ENCODE assay signal across 24 cellular contexts in genomic region chr6:122238861-122239260, GRCh38.
DNase-seq lines count a peak whose midpoint lies in the region; ATAC-seq, FAIRE-seq and TF ChIP-seq lines count a peak whose summit lies in the region.
"Had no signal": no experiment of that assay in that cellular context is flagged by ENCODE, and none has a peak within 500 bp of the region (broad histone marks: within the 10 kb centered on the region; RNA-seq: fewer than 3 reads in every experiment).

No MANE protein-coding gene starts in this region.

- in situ Hi-C loops in HepG2 (cut with HindIII; ENCODE audit: extremely low pct_ligation_motif_present, low pct_unique_long_range_greater_than_20kb) (no loop called here), K562 (cut with MboI) (no loop called here)

- no peak for TF ChIP-seq RAD21 in HepG2 (CRISPR knock-in tag; IDR thresholded peaks at IDR 0.05)
- no peak for TF ChIP-seq RAD21 in K562 (CRISPR knock-in tag; conservative IDR thresholded peaks at IDR 0.05 in 1 of 2, IDR thresholded peaks at IDR 0.05 in 1 of 2)

- no peak for FAIRE-seq in HepG2 (lab: Jason Lieb, UNC)
- FAIRE-seq in K562 (lab: Jason Lieb, UNC): no peak
- FAIRE-seq: GM12878, GM12892, GM18507 had no signal

- no peak for TF ChIP-seq POLR2A in HepG2 (IDR thresholded peaks at IDR 0.05; ENCODE audit: insufficient read depth in 1 of 2, low read depth in 2 of 2, low read length in 2 of 2)
- no peak for TF ChIP-seq POLR2A in right lobe of liver (IDR thresholded peaks at IDR 0.05)
- TF ChIP-seq POLR2A in K562 (conservative IDR thresholded peaks at IDR 0.05): no peak
- TF ChIP-seq POLR2A in prostate gland (IDR thresholded peaks at IDR 0.05): no peak

- H3K4me2 ChIP-seq in HepG2 (ENCODE audit: low read depth, low read length) (no peak overlapping the region), K562 (ENCODE audit: insufficient read depth, low read length) (no peak overlapping the region)
- H3K4me2 ChIP-seq: BLaER1 had no signal

- H3K27ac ChIP-seq in HepG2 (ENCODE audit: extremely low read length, insufficient read depth, low read length): no peak overlapping the region
- no peak overlapping the region for H3K27ac ChIP-seq in right lobe of liver
- no peak overlapping the region for H3K27ac ChIP-seq in K562 (ENCODE audit: extremely low read depth, low read depth, low read length)
- no peak overlapping the region for H3K27ac ChIP-seq in prostate gland
- H3K27ac ChIP-seq: 22Rv1, BLaER1 had no signal

- H3K9ac ChIP-seq in HepG2 (ENCODE audit: insufficient read depth, low read depth, low read length) (no peak overlapping the region), K562 (ENCODE audit: insufficient read depth in 1 of 2, low read depth in 2 of 2, low read length in 2 of 2) (no peak overlapping the region)
- H3K9ac ChIP-seq: BLaER1 had no signal

- H3K4me1 ChIP-seq in HepG2 (ENCODE audit: insufficient read depth, low read length) (no peaks in the 10 kb centered on the region), right lobe of liver (no peaks in the 10 kb centered on the region), K562 (replicated peaks in 1 of 2; ENCODE audit: control insufficient read depth in 2 of 2, insufficient read depth in 2 of 2, low read length in 2 of 2) (no peaks in the 10 kb centered on the region), prostate gland (replicated peaks) (no peaks in the 10 kb centered on the region)
- H3K4me1 ChIP-seq: BE2C, BLaER1 had no signal

- TF ChIP-seq EP300 in HepG2 (IDR thresholded peaks at IDR 0.05; ENCODE audit: low read depth in 2 of 2, low read length in 2 of 2) (no peak), HepG2 (CRISPR knock-in tag; IDR thresholded peaks at IDR 0.05; ENCODE audit: borderline replicate concordance) (no peak), K562 (IDR thresholded peaks at IDR 0.05; ENCODE audit: low read length) (no peak)

- H3K79me2 ChIP-seq in HepG2 (ENCODE audit: insufficient read depth, low read length) (no peaks in the 10 kb centered on the region), K562 (ENCODE audit: control insufficient read depth, insufficient read depth, low read length) (no peaks in the 10 kb centered on the region)

- H2AFZ ChIP-seq in HepG2 (ENCODE audit: low read length) (no peak overlapping the region), K562 (ENCODE audit: low read depth, low read length) (no peak overlapping the region)

- BruUV-seq in HepG2 (replicated peaks; lab: Mats Ljungman, UMichigan) (no TSS peak), K562 (replicated peaks; lab: Mats Ljungman, UMichigan) (no TSS peak)

- H3K9me1 ChIP-seq in K562 (ENCODE audit: control insufficient read depth, insufficient read depth, low read length): no peaks in the 10 kb centered on the region

- DNase-seq in HepG2 (ENCODE audit: low spot score): no peak
- DNase-seq in right lobe of liver: no peak
- no peak for DNase-seq in K562 (ENCODE audit: extremely low read depth in 1 of 4, low spot score in 3 of 4)
- no peak for DNase-seq in prostate gland (ENCODE audit: low spot score)
- DNase-seq: ACHN; BE2C; C1 segment of cervical spinal cord; CD4-positive, alpha-beta memory T cell; CD4-positive, CD25-positive, alpha-beta regulatory T cell; CD8-positive, alpha-beta memory T cell; COR-L47; DMS 273 treated with DMSO at 0.1 percent for 48 hours; DMS153; DMS53; DMS79; DND-41; EL; GDM1 had no signal

- peaks cover 11% of the 10 kb centered on the region; the same call in 1 of the 2 replicates for H3K9me3 ChIP-seq in HepG2 (ENCODE audit: low read length)
- no peaks in the 10 kb centered on the region for H3K9me3 ChIP-seq in right lobe of liver
- H3K9me3 ChIP-seq in K562 (replicated peaks; ENCODE audit: control insufficient read depth, insufficient read depth, low read depth, low read length): no peaks in the 10 kb centered on the region; the same call in 1 of the 2 replicates
- no peaks in the 10 kb centered on the region for H3K9me3 ChIP-seq in prostate gland
- H3K9me3 ChIP-seq: BE2C had no signal

- H4K20me1 ChIP-seq in HepG2 (ENCODE audit: insufficient read depth, low read length) (no peaks in the 10 kb centered on the region), K562 (replicated peaks; ENCODE audit: control insufficient read depth, insufficient read depth, low read length) (no peaks in the 10 kb centered on the region)
- H4K20me1 ChIP-seq: BLaER1 had no signal

- no peaks in the 10 kb centered on the region for H3K27me3 ChIP-seq in HepG2 (ENCODE audit: control insufficient read depth in 1 of 2, insufficient read depth in 2 of 2, low read length in 2 of 2)
- H3K27me3 ChIP-seq in right lobe of liver: no peaks in the 10 kb centered on the region
- H3K27me3 ChIP-seq in K562 (ENCODE audit: control insufficient read depth in 2 of 2, insufficient read depth in 2 of 2, low read length in 2 of 2): no peaks in the 10 kb centered on the region
- H3K27me3 ChIP-seq in prostate gland (replicated peaks; ENCODE audit: insufficient read depth): no peaks in the 10 kb centered on the region
- H3K27me3 ChIP-seq: BE2C, BLaER1 had no signal

- H3K36me3 ChIP-seq in HepG2 (replicated peaks in 1 of 2; ENCODE audit: control insufficient read depth in 1 of 2, insufficient read depth in 2 of 2, low read length in 2 of 2) (no peaks in the 10 kb centered on the region), right lobe of liver (no peaks in the 10 kb centered on the region), K562 (ENCODE audit: control insufficient read depth, insufficient read depth, low read length) (no peaks in the 10 kb centered on the region), prostate gland (no peaks in the 10 kb centered on the region)
- H3K36me3 ChIP-seq: BE2C, BLaER1 had no signal

- TF ChIP-seq CTCF in HepG2 (CRISPR knock-in tag; IDR thresholded peaks at IDR 0.05) (no peak), right lobe of liver (IDR thresholded peaks at IDR 0.05) (no peak), K562 (IDR thresholded peaks at IDR 0.05 in 2 of 3, conservative IDR thresholded peaks at IDR 0.05 in 1 of 3; ENCODE audit: insufficient read depth in 2 of 3, low read depth in 1 of 3, low read length in 3 of 3) (no peak), prostate gland (IDR thresholded peaks at IDR 0.05) (no peak)

- intact Hi-C loops in HepG2 (cut with micrococcal nuclease; ENCODE audit: unreplicated experiment): no loop called here
- intact Hi-C loops in right lobe of liver (cut with DNase I): no loop called here
- intact Hi-C loops in K562 (cut with micrococcal nuclease): no loop called here
- intact Hi-C loops in prostate gland (cut with DNase I): no loop called here

- CTCF ChIA-PET in HepG2 (lab: Yijun Ruan, JAX; ENCODE audit: low intra/inter-chr PET ratio, low total read pairs): no interaction called here
- CTCF ChIA-PET in K562 (lab: Yijun Ruan, JAX; ENCODE audit: low intra/inter-chr PET ratio): no interaction called here

- ATAC-seq in HepG2 (no peak), right lobe of liver (no peak), K562 (no peak), GM21723 (IDR thresholded peaks at IDR 0.05; ENCODE audit: unreplicated experiment) (no peak)
- ATAC-seq: GM12878 had no signal

- H3K4me3 ChIP-seq in HepG2 (replicated peaks in 1 of 3; ENCODE audit: insufficient read depth in 1 of 3, low read depth in 2 of 3, low read length in 3 of 3) (no peak overlapping the region), right lobe of liver (no peak overlapping the region), K562 (no peak overlapping the region), prostate gland (no peak overlapping the region)
- H3K4me3 ChIP-seq: BLaER1, GM12878 had no signal

- POLR2A ChIA-PET in HepG2 (lab: Yijun Ruan, JAX) (no interaction called here), K562 (lab: Yijun Ruan, JAX) (no interaction called here)

TF ChIP-seq in HepG2, 621 proteins besides CTCF, POLR2A, EP300 and RAD21 (continues in another document):
- no peak for TF ChIP-seq ZHX1 (CRISPR knock-in tag; IDR thresholded peaks at IDR 0.05; ENCODE audit: low read depth)
- TF ChIP-seq ZNF652 (CRISPR knock-in tag; IDR thresholded peaks at IDR 0.05; ENCODE audit: borderline replicate concordance, low read depth): no peak

TF ChIP-seq in K562, 482 proteins besides CTCF, POLR2A, EP300 and RAD21:
- no peak for TF ChIP-seq ZNF77 (CRISPR knock-in tag; IDR thresholded peaks at IDR 0.05)
- TF ChIP-seq ZNF408 (CRISPR knock-in tag; IDR thresholded peaks at IDR 0.05; ENCODE audit: low read depth): no peak
- 0 out of 2 replicates have a peak, but pooled peaks have one; percentile 8 for TF ChIP-seq MAFK (IDR thresholded peaks at IDR 0.05; ENCODE audit: low read length)
- TF ChIP-seq CEBPG (CRISPR knock-in tag; IDR thresholded peaks at IDR 0.05): no peak
- TF ChIP-seq CEBPG (tag; conservative IDR thresholded peaks at IDR 0.05 in 1 of 2, IDR thresholded peaks at IDR 0.05 in 1 of 2): no peak
- TF ChIP-seq ZC3H4 (CRISPR knock-in tag; IDR thresholded peaks at IDR 0.05; ENCODE audit: borderline replicate concordance): no peak
- TF ChIP-seq MAFF (IDR thresholded peaks at IDR 0.05; ENCODE audit: low read length): peak; percentile 4; the same call in 1 of the 2 replicates
- peak; percentile 31; the same call in 1 of the 2 replicates for TF ChIP-seq ZNF316 (IDR thresholded peaks at IDR 0.05)

Comparison
In these comparisons a context has a peak if more than half of its experiments do, and no peak if none do; other contexts are left out.
1. Of the 241 proteins assayed by ChIP-seq in both HepG2 and K562: peak only in HepG2: none; only in K562: none; in both: MAFF and MAFK; in neither: 239.